In genomic region chr6:130070747-130071146, GRCh38 we compare ENCODE assay signal across 22 cellular contexts. TPM values are rescaled to one million over a fixed set of nuclear protein-coding genes. Genes with fewer than 3 reads are reported as not detected.
DNase-seq lines count a peak whose midpoint lies in the region; ATAC-seq and TF ChIP-seq lines count a peak whose summit lies in the region.
"Had no signal": no experiment of that assay in that cellular context is flagged by ENCODE, and none has a peak within 500 bp of the region (broad histone marks: within the 10 kb centered on the region; RNA-seq: fewer than 3 reads in every experiment).

No MANE protein-coding gene starts in this region.

- no peak overlapping the region for H3K27ac ChIP-seq in smooth muscle cell (ENCODE audit: low read depth)

- H3K27ac Mint-ChIP-seq in T-helper 17 cell = peak overlapping the region; percentile 81
- H3K27ac Mint-ChIP-seq: activated CD8-positive, alpha-beta T cell treated with anti-CD3 and anti-CD28 coated beads, Interleukin-2, amount 10 ng/mL, durations not matched to agents 7 days and 5 days; activated naive CD8-positive, alpha-beta T cell; CD14-positive monocyte had no signal

- no peak for TF ChIP-seq CTCF in smooth muscle cell (IDR thresholded peaks at IDR 0.05; ENCODE audit: borderline replicate concordance, insufficient read depth, poor library complexity, severe bottlenecking)

- peaks cover 32% of the 10 kb centered on the region for H3K4me1 Mint-ChIP-seq in T-helper 17 cell

- H3K79me2 ChIP-seq in smooth muscle cell (ENCODE audit: low read depth) = no peaks in the 10 kb centered on the region

- peak overlapping the region; percentile 45 for H3K4me3 Mint-ChIP-seq in T-helper 17 cell
- H3K4me3 Mint-ChIP-seq: activated CD8-positive, alpha-beta T cell treated with anti-CD3 and anti-CD28 coated beads, Interleukin-2, amount 10 ng/mL, durations not matched to agents 7 days and 5 days; activated naive CD8-positive, alpha-beta T cell; activated T-cell treated with anti-CD3 and anti-CD28 coated beads, Interleukin-2, amount 50 U/mL, for 4 hours; CD14-positive monocyte had no signal

- peaks cover 7% of the 10 kb centered on the region for H3K36me3 Mint-ChIP-seq in T-helper 17 cell (ENCODE audit: low read depth)

- ATAC-seq in T-helper 17 cell (peak; percentile 50), GM21381 (IDR thresholded peaks at IDR 0.05; ENCODE audit: unreplicated experiment) (no peak)
- ATAC-seq: activated CD8-positive, alpha-beta T cell treated with anti-CD3 and anti-CD28 coated beads, Interleukin-2, amount 10 ng/mL, durations not matched to agents 7 days and 5 days; activated T-cell treated with anti-CD3 and anti-CD28 coated beads, Interleukin-2, amount 50 U/mL, for 4 hours; left ventricle myocardium superior had no signal

- peak overlapping the region; percentile 49 for H3K4me2 ChIP-seq in smooth muscle cell

- H3F3A ChIP-seq in smooth muscle cell (ENCODE audit: low read depth) = no peaks in the 10 kb centered on the region

- no peak overlapping the region for H2AFZ ChIP-seq in smooth muscle cell (ENCODE audit: low read depth)

- H4K20me1 ChIP-seq in smooth muscle cell (ENCODE audit: low read depth) = no peaks in the 10 kb centered on the region

- H3K9me3 ChIP-seq in T-helper 17 cell (ENCODE audit: control insufficient read depth, low read length, poor library complexity, severe bottlenecking) = no peaks in the 10 kb centered on the region
- no peaks in the 10 kb centered on the region for H3K9me3 ChIP-seq in smooth muscle cell (replicated peaks; ENCODE audit: low read depth)
- H3K9me3 ChIP-seq: spleen had no signal

- H3K4me1 ChIP-seq in smooth muscle cell (ENCODE audit: low read depth) = peaks cover 8% of the 10 kb centered on the region

- DNase-seq in NCI-H146 (lab: John Stamatoyannopoulos, UW) = peak; percentile 27
- DNase-seq in NCI-H146 treated with DMSO at 0.1 percent for 48 hours (lab: John Stamatoyannopoulos, UW; ENCODE audit: unreplicated experiment) = no peak
- DNase-seq in NCI-H187 (lab: John Stamatoyannopoulos, UW) = peak; percentile 49 to 83
- no peak for DNase-seq in T-helper 17 cell
- DNase-seq in smooth muscle cell (lab: John Stamatoyannopoulos, UW; ENCODE audit: unreplicated experiment) = no peak
- DNase-seq in cerebellum (ENCODE audit: low spot score) = no peak
- no peak for DNase-seq in NCI-H526 (lab: John Stamatoyannopoulos, UW)
- DNase-seq: activated CD4-positive, CD25-positive, alpha-beta regulatory T cell; activated CD8-positive, alpha-beta T cell treated with anti-CD3 and anti-CD28 coated beads, Interleukin-2, amount 10 ng/mL, durations not matched to agents 7 days and 5 days; activated T-cell treated with anti-CD3 and anti-CD28 coated beads, Interleukin-2, amount 50 U/mL, for 4 hours; GOT3; left ventricle myocardium superior; NCI-H2081 treated with DMSO at 0.1 percent for 48 hours; NCI-H82; OCI-M1; SHP77 treated with DMSO at 0.1 percent for 48 hours; spleen; stimulated activated CD4-positive, alpha-beta T cell treated with anti-CD3 and anti-CD28 coated beads, Interleukin-4, amount 100 ng/mL, for 4 hours; T-helper 9 cell had no signal

- no peaks in the 10 kb centered on the region for H3K36me3 ChIP-seq in smooth muscle cell (ENCODE audit: low read depth)

- H3K4me3 ChIP-seq in smooth muscle cell = no peak overlapping the region
- H3K4me3 ChIP-seq: spleen had no signal

- no peak overlapping the region for H3K9ac ChIP-seq in smooth muscle cell (ENCODE audit: low read depth)

- H3K27me3 Mint-ChIP-seq in T-helper 17 cell = no peaks in the 10 kb centered on the region
- H3K27me3 Mint-ChIP-seq: activated naive CD8-positive, alpha-beta T cell had no signal

- no peaks in the 10 kb centered on the region for H3K27me3 ChIP-seq in smooth muscle cell (ENCODE audit: low read depth)
- H3K27me3 ChIP-seq: spleen had no signal

- WGBS in smooth muscle cell (ENCODE audit: low lambda C conversion rate) = 83% methylated on average over 6 of the region's 6 CpGs

RNA-seq across cellular contexts. Expression of gene L3MBTL3, which starts 52.4 kb away (rescaled TPM):
- total RNA-seq in T-helper 17 cell (10 to 100 TPM; 36.6 to 45.2 TPM), smooth muscle cell (14.2 and 18.0 TPM in 2 replicates), cerebellum (14.5 TPM)
- 4.1 and 5.4 TPM in 2 replicates for polyA plus RNA-seq in smooth muscle cell

Comparison
In these comparisons a context has a peak if more than half of its experiments do, and no peak if none do; other contexts are left out.
1. DNase-seq: peak in NCI-H146 (single experiment) and NCI-H187 (2 of 2); none in NCI-H146 treated with DMSO at 0.1 percent for 48 hours (single experiment), T-helper 17 cell (0 of 3), smooth muscle cell (single experiment), cerebellum (single experiment) and NCI-H526 (0 of 2).